16 cellular contexts compared by ENCODE assay signal in genomic region chr20:34240698-34241615, GRCh38. TPM values are rescaled to one million over a fixed set of nuclear protein-coding genes. Genes with fewer than 3 reads are reported as not detected.
DNase-seq lines count a peak whose midpoint lies in the region; ATAC-seq and TF ChIP-seq lines count a peak whose summit lies in the region.
"Had no signal": no experiment of that assay in that cellular context is flagged by ENCODE, and none has a peak within 500 bp of the region (broad histone marks: within the 10 kb centered on the region; RNA-seq: fewer than 3 reads in every experiment).

ASIP (plus strand) TSS chr20:34241423; CDS start chr20:34260375, 18,952 bp downstream.

- peaks cover 10% of the 10 kb centered on the region for H3K9me3 Mint-ChIP-seq in activated CD4-positive, alpha-beta T cell treated with anti-CD3 and anti-CD28 coated beads for 36 hours (ENCODE audit: low read depth)

- H3K27me3 Mint-ChIP-seq in activated CD4-positive, alpha-beta T cell treated with anti-CD3 and anti-CD28 coated beads for 36 hours: no peaks in the 10 kb centered on the region

- POLR2A ChIA-PET in activated CD4-positive, alpha-beta T cell treated with anti-CD3 and anti-CD28 coated beads for 36 hours (lab: Charles Lee): interaction anchor here (0.6 kb wide), 1 partner anchor 539 kb away, joined by 6 read pairs; no protein-coding TSS in a partner anchor

- peaks cover 25 to 34% (median 31%) of the 10 kb centered on the region in 11 experiments for H3K9me3 ChIP-seq in BLaER1 treated with 17β-estradiol and CSF1 and Interleukin-3, amounts not matched to agents 10 nM and 100 nM (replicated peaks in 1 of 11)
- peaks cover 26% of the 10 kb centered on the region for H3K9me3 ChIP-seq in OCI-LY3 (ENCODE audit: insufficient read depth, low read length)
- peaks cover 0 to 24% (median 14%) of the 10 kb centered on the region in 11 donors for H3K9me3 ChIP-seq in heart right ventricle
- H3K9me3 ChIP-seq: body of pancreas had no signal

- no peak within 1 kb of the TSS; a peak in 1 of 20 replicates for H3K4me3 ChIP-seq in BLaER1 treated with 17β-estradiol and CSF1 and Interleukin-3, amounts not matched to agents 10 nM and 100 nM
- H3K4me3 ChIP-seq in OCI-LY3 (ENCODE audit: low read length): peak within 1 kb of the TSS; percentile 62
- H3K4me3 ChIP-seq in heart right ventricle: no peak within 1 kb of the TSS
- H3K4me3 ChIP-seq: body of pancreas, thoracic aorta had no signal

- DNase-seq in activated CD4-positive, alpha-beta T cell treated with anti-CD3 and anti-CD28 coated beads for 36 hours: peak; percentile 26
- no peak for DNase-seq in activated CD4-positive, alpha-beta T cell treated with anti-CD3 and anti-CD28 coated beads, Interleukin-2, amount 50 U/mL, for 1 hour
- DNase-seq in heart right ventricle (no peak), H4 (ENCODE audit: low spot score) (no peak), DMS153 (lab: John Stamatoyannopoulos, UW) (no peak)
- DNase-seq in activated CD4-positive, CD25-positive, alpha-beta regulatory T cell (lab: John Stamatoyannopoulos, UW): no peak
- DNase-seq: body of pancreas, Caco-2, natural killer cell, NCI-H1436 treated with DMSO at 0.1 percent for 48 hours, NCI-H446 had no signal

- peak within 1 kb of the TSS in 8 of 11 experiments; percentile 2 to 54 (median 22); a peak in 9 of 22 replicates for H3K9ac ChIP-seq in BLaER1 treated with 17β-estradiol and CSF1 and Interleukin-3, amounts not matched to agents 10 nM and 100 nM
- H3K9ac ChIP-seq in OCI-LY3 (ENCODE audit: low read length): peak within 1 kb of the TSS; percentile 67

- H3K27ac ChIP-seq in BLaER1 treated with 17β-estradiol and CSF1 and Interleukin-3, amounts not matched to agents 10 nM and 100 nM: peak within 1 kb of the TSS in 10 of 11 experiments; percentile 32 to 70 (median 56); a peak in 18 of 22 replicates
- peak within 1 kb of the TSS; percentile 91 for H3K27ac ChIP-seq in OCI-LY3 (ENCODE audit: low read length)
- H3K27ac ChIP-seq in heart right ventricle: no peak within 1 kb of the TSS
- H3K27ac ChIP-seq: body of pancreas, thoracic aorta had no signal

- H2AFZ ChIP-seq in OCI-LY3 (ENCODE audit: low read depth, low read length): peak within 1 kb of the TSS; percentile 22

- no peaks in the 10 kb centered on the region for H3K36me3 Mint-ChIP-seq in activated CD4-positive, alpha-beta T cell treated with anti-CD3 and anti-CD28 coated beads for 36 hours (ENCODE audit: low read depth)

- no peaks in the 10 kb centered on the region for H4K20me1 ChIP-seq in BLaER1 treated with 17β-estradiol and CSF1 and Interleukin-3, amounts not matched to agents 10 nM and 100 nM
- no peaks in the 10 kb centered on the region for H4K20me1 ChIP-seq in OCI-LY3 (ENCODE audit: insufficient read depth, low read length)

- WGBS in heart right ventricle, 2 donors: 71 to 75% methylated on average over 9 of the region's 9 CpGs

- no peaks in the 10 kb centered on the region for H3K27me3 ChIP-seq in BLaER1 treated with 17β-estradiol and CSF1 and Interleukin-3, amounts not matched to agents 10 nM and 100 nM
- H3K27me3 ChIP-seq in OCI-LY3 (ENCODE audit: low read depth, low read length) (no peaks in the 10 kb centered on the region), heart right ventricle (peaks cover 0 to 13% (median 0%) of the 10 kb centered on the region in 7 donors)
- H3K27me3 ChIP-seq: body of pancreas had no signal

- H3K4me3 Mint-ChIP-seq in activated CD4-positive, alpha-beta T cell treated with anti-CD3 and anti-CD28 coated beads for 36 hours: no peak within 1 kb of the TSS
- H3K4me3 Mint-ChIP-seq: natural killer cell had no signal

- H3K4me2 ChIP-seq in BLaER1 treated with 17β-estradiol and CSF1 and Interleukin-3, amounts not matched to agents 10 nM and 100 nM: peak within 1 kb of the TSS; percentile 64 to 85 (median 75)
- peak within 1 kb of the TSS; percentile 80 for H3K4me2 ChIP-seq in OCI-LY3 (ENCODE audit: low read length)

- peak within 1 kb of the TSS; percentile 5 for H3K27ac Mint-ChIP-seq in activated CD4-positive, alpha-beta T cell treated with anti-CD3 and anti-CD28 coated beads for 36 hours
- H3K27ac Mint-ChIP-seq: natural killer cell had no signal

- H3K4me1 Mint-ChIP-seq in activated CD4-positive, alpha-beta T cell treated with anti-CD3 and anti-CD28 coated beads for 36 hours: peaks cover 19% of the 10 kb centered on the region
- H3K4me1 Mint-ChIP-seq: natural killer cell had no signal

- no peak for TF ChIP-seq CTCF in OCI-LY3 (IDR thresholded peaks at IDR 0.05; ENCODE audit: low read depth, low read length)
- TF ChIP-seq CTCF in heart right ventricle (IDR thresholded peaks at IDR 0.05): no peak

- peaks cover 21 to 43% (median 30%) of the 10 kb centered on the region in 10 experiments for H3K4me1 ChIP-seq in BLaER1 treated with 17β-estradiol and CSF1 and Interleukin-3, amounts not matched to agents 10 nM and 100 nM
- peaks cover 40% of the 10 kb centered on the region for H3K4me1 ChIP-seq in OCI-LY3 (ENCODE audit: low read length)
- H3K4me1 ChIP-seq in heart right ventricle: peaks cover 0 to 5% (median 0%) of the 10 kb centered on the region in 9 donors
- H3K4me1 ChIP-seq: Caco-2 had no signal

- H3K36me3 ChIP-seq in BLaER1 treated with 17β-estradiol and CSF1 and Interleukin-3, amounts not matched to agents 10 nM and 100 nM: no peaks in the 10 kb centered on the region
- H3K36me3 ChIP-seq in OCI-LY3 (replicated peaks; ENCODE audit: low read depth, low read length) (peaks cover 17% of the 10 kb centered on the region), heart right ventricle (no peaks in the 10 kb centered on the region)
- H3K36me3 ChIP-seq: thoracic aorta had no signal

- CTCF ChIA-PET in activated CD4-positive, alpha-beta T cell treated with anti-CD3 and anti-CD28 coated beads for 36 hours (lab: Charles Lee): interaction anchor here (0.7 to 1.5 kb wide), 6 partner anchors 9 to 105 kb away, joined by 3 to 5 read pairs (median 3); no protein-coding TSS in a partner anchor

- H3K79me2 ChIP-seq in OCI-LY3 (ENCODE audit: low read length): no peaks in the 10 kb centered on the region

- intact Hi-C loops in activated CD4-positive, alpha-beta T cell treated with anti-CD3 and anti-CD28 coated beads for 36 hours (cut with DNase I, micrococcal nuclease): no loop called here
- intact Hi-C loops in heart right ventricle (cut with DNase I): no loop called here

- peak; percentile 68 for ATAC-seq in activated CD4-positive, alpha-beta T cell treated with anti-CD3 and anti-CD28 coated beads for 36 hours
- ATAC-seq in heart right ventricle: no peak
- ATAC-seq: body of pancreas, natural killer cell had no signal

RNA-seq across cellular contexts. Expression of gene ASIP, which starts in this region (rescaled TPM):
- not detected for total RNA-seq in activated CD4-positive, alpha-beta T cell treated with anti-CD3 and anti-CD28 coated beads for 36 hours
- 10 to 100 TPM in 9 of 10 donors, 1 to 10 TPM in 1; 4.7 to 21.6 (median 13.1) TPM for total RNA-seq in heart right ventricle
- polyA plus RNA-seq in heart right ventricle: 100 to 1,000 TPM in 1 of 2 donors, 1 to 10 TPM in 1; 1.6 to 234 TPM
- not detected in 2 replicates for total RNA-seq in H4 (2014; rRNA removed; shearing (Covaris generic))
- total RNA-seq: body of pancreas, Caco-2, dermis microvascular lymphatic vessel endothelial cell, liver, natural killer cell, thoracic aorta had no signal

Comparison
In these comparisons a context has a peak if more than half of its experiments do, and no peak if none do; other contexts are left out.
1. Peak in DNase-seq and ATAC-seq in activated CD4-positive, alpha-beta T cell treated with anti-CD3 and anti-CD28 coated beads for 36 hours; RNA of the gene not detected or under 1 TPM.
2. H3K27ac ChIP-seq: peak in BLaER1 treated with 17β-estradiol and CSF1 and Interleukin-3, amounts not matched to agents 10 nM and 100 nM (10 of 11) and OCI-LY3 (single experiment); none in heart right ventricle (0 of 10).